Comparison of ENCODE assay signal across 15 cellular contexts in genomic region chr3:23653647-23654525, GRCh38.
A peak's percentile ranks its signal among the peaks of the same experiment; 100 is the strongest.
DNase-seq lines count a peak whose midpoint lies in the region; ATAC-seq and TF ChIP-seq lines count a peak whose summit lies in the region.
"Had no signal": no experiment of that assay in that cellular context is flagged by ENCODE, and none has a peak within 500 bp of the region (broad histone marks: within the 10 kb centered on the region; RNA-seq: fewer than 3 reads in every experiment).

No MANE protein-coding gene starts in this region.

- peak overlapping the region; percentile 64 for H3K27ac ChIP-seq in BLaER1
- H3K27ac ChIP-seq in smooth muscle cell (ENCODE audit: low read depth): no peak overlapping the region
- H3K27ac ChIP-seq: epithelial cell of prostate, GM23248, left lung, stomach had no signal

- WGBS in smooth muscle cell (ENCODE audit: low lambda C conversion rate): 76% methylated on average over 9 of the region's 9 CpGs

- H3K9ac ChIP-seq in BLaER1 (peak overlapping the region; percentile 13; the same call in 1 of the 2 replicates), smooth muscle cell (ENCODE audit: low read depth) (no peak overlapping the region)
- H3K9ac ChIP-seq: GM23248 had no signal

- H3K4me1 ChIP-seq in BLaER1 (peaks cover 53% of the 10 kb centered on the region), smooth muscle cell (ENCODE audit: low read depth) (peaks cover 9% of the 10 kb centered on the region)
- H3K4me1 ChIP-seq: left lung had no signal

- H3K27me3 ChIP-seq in BLaER1 (no peaks in the 10 kb centered on the region), smooth muscle cell (ENCODE audit: low read depth) (no peaks in the 10 kb centered on the region)
- H3K27me3 ChIP-seq: left lung, stomach had no signal

- no peak overlapping the region for H3K4me3 ChIP-seq in BLaER1
- H3K4me3 ChIP-seq in smooth muscle cell: no peak overlapping the region
- H3K4me3 ChIP-seq: GM23248, left lung, stomach had no signal

- no peaks in the 10 kb centered on the region for H3F3A ChIP-seq in smooth muscle cell (ENCODE audit: low read depth)

- H3K79me2 ChIP-seq in smooth muscle cell (ENCODE audit: low read depth): no peaks in the 10 kb centered on the region

- ATAC-seq in GM19035 (IDR thresholded peaks at IDR 0.05; ENCODE audit: unreplicated experiment): peak; percentile 93
- peak; percentile 91 for ATAC-seq in HG02759 (IDR thresholded peaks at IDR 0.05; ENCODE audit: unreplicated experiment)
- peak; percentile 78 for ATAC-seq in HG03575 (IDR thresholded peaks at IDR 0.05; ENCODE audit: extremely low read depth, insufficient number of reproducible peaks, low FRiP score, unreplicated experiment)
- ATAC-seq: activated naive CD4-positive, alpha-beta T cell treated with anti-CD3 and anti-CD28 coated beads, Interleukin-2, amount 50 U/mL, for 72 hours; left lung; sciatic nerve had no signal

- no peak overlapping the region for H2AFZ ChIP-seq in smooth muscle cell (ENCODE audit: low read depth)
- H2AFZ ChIP-seq: GM23248 had no signal

- H3K36me3 ChIP-seq in BLaER1 (0 out of 2 replicates have a peak, but pooled peaks cover 5% of the 10 kb centered on the region), smooth muscle cell (ENCODE audit: low read depth) (no peaks in the 10 kb centered on the region)
- H3K36me3 ChIP-seq: left lung, stomach had no signal

- no peaks in the 10 kb centered on the region for H4K20me1 ChIP-seq in BLaER1
- H4K20me1 ChIP-seq in smooth muscle cell (ENCODE audit: low read depth): no peaks in the 10 kb centered on the region

- H3K4me2 ChIP-seq in BLaER1 (peak overlapping the region; percentile 50), smooth muscle cell (no peak overlapping the region)

- peaks cover 24% of the 10 kb centered on the region for H3K9me3 ChIP-seq in BLaER1
- H3K9me3 ChIP-seq in smooth muscle cell (replicated peaks; ENCODE audit: low read depth): no peaks in the 10 kb centered on the region

- TF ChIP-seq CTCF in smooth muscle cell (IDR thresholded peaks at IDR 0.05; ENCODE audit: borderline replicate concordance, insufficient read depth, poor library complexity, severe bottlenecking): no peak

- DNase-seq in islet precursor cell (no peak), smooth muscle cell (lab: John Stamatoyannopoulos, UW; ENCODE audit: unreplicated experiment) (no peak), COLO668 (lab: John Stamatoyannopoulos, UW; ENCODE audit: unreplicated experiment) (no peak), T-helper 1 cell (no peak)
- DNase-seq: GM23248, left lung, NCI-H2171 treated with DMSO at 0.1 percent for 48 hours, stomach had no signal
